Comparison of ENCODE assay signal across 9 cellular contexts in the genomic region with DNA sequence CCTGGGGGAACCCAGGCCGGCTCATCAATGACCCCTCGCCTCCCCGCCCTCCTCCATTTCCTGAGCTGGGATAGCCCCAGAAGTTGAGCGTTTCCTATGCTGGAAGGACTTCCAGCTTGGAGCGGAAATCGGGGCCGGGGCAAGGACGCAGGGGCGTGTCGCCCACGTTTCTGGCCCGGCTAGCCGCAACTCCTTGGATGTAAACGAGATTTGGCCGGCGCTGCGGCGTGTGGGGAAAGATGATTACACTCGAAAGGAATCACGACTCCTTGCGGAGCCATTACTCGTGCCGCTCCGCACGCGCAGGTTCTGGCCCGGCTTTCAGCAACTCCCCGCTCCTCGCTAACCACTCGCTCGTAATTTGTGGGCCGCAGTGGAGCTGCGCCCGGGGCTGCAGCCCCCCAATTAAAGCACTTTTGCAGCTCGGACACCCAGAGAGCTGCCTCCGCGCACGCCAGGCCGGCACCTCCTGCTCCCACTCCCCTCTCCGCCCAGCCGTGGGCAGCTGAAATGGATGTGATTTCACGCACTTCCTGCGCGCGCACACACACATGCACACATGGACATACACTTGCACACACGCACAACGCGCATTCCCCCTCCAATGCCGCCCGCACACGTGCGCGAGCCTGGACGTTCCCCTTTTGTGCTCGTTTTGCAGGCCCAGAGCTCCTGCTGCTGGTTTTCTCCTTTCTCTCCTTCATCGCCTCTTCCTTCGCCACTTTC. TPM values are rescaled to one million over a fixed set of nuclear protein-coding genes. Genes with fewer than 3 reads are reported as not detected.
DNase-seq lines count a peak whose midpoint lies in the region; ATAC-seq lines count a peak whose summit lies in the region.
"Had no signal": no experiment of that assay in that cellular context is flagged by ENCODE, and none has a peak within 500 bp of the region (broad histone marks: within the 10 kb centered on the region; RNA-seq: fewer than 3 reads in every experiment).

No MANE protein-coding gene starts in this region.

- peaks cover 18% of the 10 kb centered on the region for H3K4me1 ChIP-seq in iPS-15b (ENCODE audit: control insufficient read depth, insufficient read depth, low read length)

- no peaks in the 10 kb centered on the region for H3K9me3 Mint-ChIP-seq in activated T-cell treated with anti-CD3 and anti-CD28 coated beads, Interleukin-2, amount 50 U/mL, for 24 hours
- H3K9me3 Mint-ChIP-seq in immature natural killer cell, result peaks cover 0 to 6% (median 0%) of the 10 kb centered on the region in 6 donors
- H3K9me3 Mint-ChIP-seq: activated T-helper 2 cell treated with anti-CD3 and anti-CD28 coated beads, Interferon-gamma antibody, Interleukin-2, Interleukin-4, amounts not matched to agents 10 μg/mL and 5 μg/mL and 100 μg/mL, durations not matched to agents 14 hours and 24 hours and 36 hours had no signal

- H3K4me3 Mint-ChIP-seq in activated T-cell treated with anti-CD3 and anti-CD28 coated beads, Interleukin-2, amount 50 U/mL, for 24 hours, result peak overlapping the region; percentile 51
- H3K4me3 Mint-ChIP-seq in immature natural killer cell, result no peak overlapping the region

- no peak overlapping the region for H3K27ac Mint-ChIP-seq in activated T-cell treated with anti-CD3 and anti-CD28 coated beads, Interleukin-2, amount 50 U/mL, for 24 hours
- peak overlapping the region in 1 of 6 donors; percentile 29 for H3K27ac Mint-ChIP-seq in immature natural killer cell
- H3K27ac Mint-ChIP-seq: activated T-helper 2 cell treated with anti-CD3 and anti-CD28 coated beads, Interferon-gamma antibody, Interleukin-2, Interleukin-4, amounts not matched to agents 10 μg/mL and 5 μg/mL and 100 μg/mL, durations not matched to agents 14 hours and 24 hours and 36 hours had no signal

- no peaks in the 10 kb centered on the region for H3K9me3 ChIP-seq in iPS-15b (ENCODE audit: control insufficient read depth, insufficient read depth, low read length)

- peaks cover 93% of the 10 kb centered on the region for H3K27me3 Mint-ChIP-seq in activated T-cell treated with anti-CD3 and anti-CD28 coated beads, Interleukin-2, amount 50 U/mL, for 24 hours
- peaks cover 40 to 56% (median 49%) of the 10 kb centered on the region in 3 donors for H3K27me3 Mint-ChIP-seq in immature natural killer cell (ENCODE audit: low read depth in 3 of 3)

- peaks cover 34% of the 10 kb centered on the region for H3K4me1 Mint-ChIP-seq in activated T-cell treated with anti-CD3 and anti-CD28 coated beads, Interleukin-2, amount 50 U/mL, for 24 hours (ENCODE audit: low read depth)
- peaks cover 6 to 14% of the 10 kb centered on the region in 2 donors for H3K4me1 Mint-ChIP-seq in immature natural killer cell

- no peak for ATAC-seq in HG03439 (IDR thresholded peaks at IDR 0.05; ENCODE audit: unreplicated experiment)

- H3K9ac ChIP-seq in iPS-15b (ENCODE audit: low read depth, low read length), result no peak overlapping the region

- DNase-seq in NCI-H748 (lab: John Stamatoyannopoulos, UW; ENCODE audit: unreplicated experiment) (peak; percentile 60), NCI-H748 treated with DMSO at 0.1 percent for 48 hours (lab: John Stamatoyannopoulos, UW) (no peak), skeletal muscle cell (ENCODE audit: low read depth) (no peak), GF-D8 (lab: John Stamatoyannopoulos, UW) (no peak), immature natural killer cell (no peak)
- DNase-seq in activated T-cell treated with anti-CD3 and anti-CD28 coated beads, Interleukin-2, amount 50 U/mL, for 24 hours, result peak; percentile 42

- H3K36me3 Mint-ChIP-seq in activated T-cell treated with anti-CD3 and anti-CD28 coated beads, Interleukin-2, amount 50 U/mL, for 24 hours (ENCODE audit: low read depth), result no peaks in the 10 kb centered on the region
- no peaks in the 10 kb centered on the region for H3K36me3 Mint-ChIP-seq in immature natural killer cell

- H3K36me3 ChIP-seq in iPS-15b (ENCODE audit: control insufficient read depth, insufficient read depth, low read length), result no peaks in the 10 kb centered on the region

- H3K27me3 ChIP-seq in iPS-15b (ENCODE audit: control insufficient read depth, insufficient read depth, low read length), result peaks cover 79% of the 10 kb centered on the region

- H3K4me3 ChIP-seq in iPS-15b (ENCODE audit: low read depth, low read length), result peak overlapping the region; percentile 74
- H3K4me3 ChIP-seq in skeletal muscle cell (ENCODE audit: low read depth, low read length), result peak overlapping the region; percentile 27

RNA-seq across cellular contexts. Expression of a gene that starts 15.7 kb away (rescaled TPM):
- polyA plus RNA-seq in immature natural killer cell, result not detected

RNA-seq across cellular contexts. Expression of a gene that starts 25.7 kb away (rescaled TPM):
- not detected for polyA plus RNA-seq in immature natural killer cell

Comparison
In these comparisons a context has a peak if more than half of its experiments do, and no peak if none do; other contexts are left out.
1. DNase-seq: peak in NCI-H748 (single experiment) and activated T-cell treated with anti-CD3 and anti-CD28 coated beads, Interleukin-2, amount 50 U/mL, for 24 hours (single experiment); none in NCI-H748 treated with DMSO at 0.1 percent for 48 hours (single experiment), skeletal muscle cell (single experiment), GF-D8 (single experiment) and immature natural killer cell (0 of 3).